In genomic region chr2:66048667-66049066, GRCh38 we compare ENCODE assay signal across 23 cellular contexts.
"Had no signal": no experiment of that assay in that cellular context is flagged by ENCODE, and none has a peak within 500 bp of the region (broad histone marks: within the 10 kb centered on the region; RNA-seq: fewer than 3 reads in every experiment).

No MANE protein-coding gene starts in this region.

- H3K27me3 Mint-ChIP-seq: dendritic cell treated with granulocyte-macrophage colony-stimulating factor and Interleukin-4, amounts not matched to agents 40 ng/mL and 50 ng/mL, for 4 days; effector memory CD8-positive, alpha-beta T cell had no signal

- H3K27ac Mint-ChIP-seq: dendritic cell treated with granulocyte-macrophage colony-stimulating factor and Interleukin-4, amounts not matched to agents 40 ng/mL and 50 ng/mL, for 4 days; effector memory CD8-positive, alpha-beta T cell; endodermal cell; mesothelial cell of epicardium; naive B cell had no signal

- H3K27me3 ChIP-seq: colonic mucosa, esophagus squamous epithelium, gastroesophageal sphincter, heart left ventricle, left lung had no signal

- H3K4me1 Mint-ChIP-seq: mesothelial cell of epicardium, naive B cell had no signal

- H3K9me3 Mint-ChIP-seq: dendritic cell treated with granulocyte-macrophage colony-stimulating factor and Interleukin-4, amounts not matched to agents 40 ng/mL and 50 ng/mL, for 4 days; effector memory CD8-positive, alpha-beta T cell; endodermal cell; mesothelial cell of epicardium had no signal

- ATAC-seq: effector memory CD8-positive, alpha-beta T cell; esophagus mucosa; gastroesophageal sphincter; heart left ventricle; left cardiac atrium; left lung; left ventricle myocardium superior; lower lobe of right lung; mucosa of descending colon had no signal

- H3K4me1 ChIP-seq: colonic mucosa, gastroesophageal sphincter, heart left ventricle, left lung, lower lobe of right lung had no signal

- H3K27ac ChIP-seq: colonic mucosa, epithelial cell of prostate, esophagus squamous epithelium, gastroesophageal sphincter, heart left ventricle, left lung, lower lobe of right lung had no signal

- H3K4me3 ChIP-seq: colonic mucosa, esophagus squamous epithelium, gastroesophageal sphincter, heart left ventricle, left lung, lower lobe of right lung, mucosa of descending colon had no signal

- H3K36me3 Mint-ChIP-seq: mesothelial cell of epicardium, naive B cell had no signal

- H3K4me3 Mint-ChIP-seq: dendritic cell treated with granulocyte-macrophage colony-stimulating factor and Interleukin-4, amounts not matched to agents 40 ng/mL and 50 ng/mL, for 4 days; effector memory CD8-positive, alpha-beta T cell; endodermal cell; mesothelial cell of epicardium; naive B cell had no signal

- DNase-seq: colonic mucosa; cortex of kidney; effector CD8-positive, alpha-beta T cell; effector memory CD8-positive, alpha-beta T cell; endodermal cell; erythroblast; esophagus squamous epithelium; foreskin fibroblast; foreskin melanocyte; heart left ventricle; hippocampal formation; left cardiac atrium; left lung; left ventricle myocardium superior; lower lobe of right lung; mesenchymal stem cell; mucosa of descending colon; naive B cell had no signal

- H3K36me3 ChIP-seq: colonic mucosa, esophagus squamous epithelium, gastroesophageal sphincter, heart left ventricle, left lung, lower lobe of right lung had no signal

- H3K9me3 ChIP-seq: colonic mucosa, esophagus squamous epithelium, gastroesophageal sphincter, heart left ventricle, left lung, lower lobe of right lung, mucosa of descending colon had no signal
